ENCODE assay signal across 16 cellular contexts in the genomic region with DNA sequence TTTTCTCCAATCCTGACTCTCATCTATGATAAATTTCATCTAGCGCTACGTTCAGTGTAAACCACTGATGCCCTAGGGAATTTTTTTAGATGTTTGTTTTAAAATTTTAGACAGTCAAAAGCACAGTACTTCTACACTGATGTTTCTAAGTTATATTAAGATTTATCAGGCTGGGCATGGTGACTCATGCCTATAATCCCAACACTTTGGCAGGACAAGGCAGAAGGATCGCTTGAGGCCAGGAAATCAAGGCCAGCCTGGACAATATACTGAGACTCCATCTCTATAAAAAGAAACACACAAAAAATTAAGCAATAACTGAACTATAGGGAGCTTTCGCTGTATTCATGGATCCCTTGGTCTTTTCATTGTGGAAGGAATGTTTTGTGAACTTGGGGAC. TPM values are rescaled to one million over a fixed set of nuclear protein-coding genes. Genes with fewer than 3 reads are reported as not detected.
DNase-seq lines count a peak whose midpoint lies in the region; ATAC-seq and TF ChIP-seq lines count a peak whose summit lies in the region.
"Had no signal": no experiment of that assay in that cellular context is flagged by ENCODE, and none has a peak within 500 bp of the region (broad histone marks: within the 10 kb centered on the region; RNA-seq: fewer than 3 reads in every experiment).

No MANE protein-coding gene starts in this region.

- H3K4me1 ChIP-seq in aorta (ENCODE audit: control insufficient read depth in 1 of 2, insufficient read depth in 2 of 2, low read length in 2 of 2) (peaks cover 2 to 5% of the 10 kb centered on the region in 2 donors), OCI-LY7 (ENCODE audit: insufficient read depth, low read length, poor library complexity, severe bottlenecking) (no peaks in the 10 kb centered on the region)

- no peak overlapping the region for H3K4me2 ChIP-seq in OCI-LY7 (ENCODE audit: low read length)

- intact Hi-C loops in Right ventricle myocardium superior (cut with DNase I): no loop called here
- intact Hi-C loops in cardiac septum (cut with DNase I): no loop called here
- intact Hi-C loops in left ventricle myocardium superior (cut with micrococcal nuclease): no loop called here
- intact Hi-C loops in aorta (cut with DNase I): no loop called here
- intact Hi-C loops in OCI-LY7 (cut with micrococcal nuclease; ENCODE audit: unreplicated experiment): no loop called here

- no peak overlapping the region for H3K27ac ChIP-seq in aorta (ENCODE audit: low read depth in 1 of 2, low read length in 2 of 2)
- no peak overlapping the region for H3K27ac ChIP-seq in OCI-LY7 (ENCODE audit: low read depth, low read length, poor library complexity, severe bottlenecking)
- H3K27ac ChIP-seq: sigmoid colon, SK-N-MC had no signal

- H3K4me3 ChIP-seq in cardiac fibroblast (replicated peaks in 1 of 2; ENCODE audit: low read depth in 2 of 2, low read length in 2 of 2) (no peak overlapping the region), aorta (ENCODE audit: low read length in 2 of 2) (no peak overlapping the region), OCI-LY7 (ENCODE audit: low read depth, low read length, poor library complexity, severe bottlenecking) (no peak overlapping the region)
- H3K4me3 ChIP-seq: sigmoid colon, SK-N-MC had no signal

- H3K79me2 ChIP-seq in OCI-LY7 (ENCODE audit: insufficient read depth, low read depth, low read length): no peaks in the 10 kb centered on the region

- no TSS peak for BruUV-seq in OCI-LY7 (replicated peaks; lab: Mats Ljungman, UMichigan)

- TF ChIP-seq CTCF in cardiac fibroblast (IDR thresholded peaks at IDR 0.05; ENCODE audit: low read depth, low read length) (no peak), OCI-LY7 (conservative IDR thresholded peaks at IDR 0.05; ENCODE audit: low read length) (no peak)

- H3K9me2 ChIP-seq in OCI-LY7 (ENCODE audit: insufficient read depth, low read length): no peaks in the 10 kb centered on the region

- ATAC-seq in Right ventricle myocardium superior (ENCODE audit: poor library complexity): peak; percentile 62
- ATAC-seq in left ventricle myocardium superior: peak; percentile 90
- ATAC-seq in aorta (ENCODE audit: low FRiP score): peak; percentile 57
- no peak for ATAC-seq in GM18870 (IDR thresholded peaks at IDR 0.05; ENCODE audit: unreplicated experiment)
- ATAC-seq: CD8-positive, alpha-beta T cell; natural killer cell had no signal

- H2AFZ ChIP-seq in OCI-LY7 (ENCODE audit: low read length): no peak overlapping the region

- no peaks in the 10 kb centered on the region for H4K20me1 ChIP-seq in OCI-LY7 (ENCODE audit: insufficient read depth, low read length)

- DNase-seq in Right ventricle myocardium superior: no peak
- DNase-seq in cardiac septum (ENCODE audit: low spot score): no peak
- peak; percentile 26 to 60 for DNase-seq in cardiac fibroblast (ENCODE audit: low read depth in 2 of 2)
- no peak for DNase-seq in left ventricle myocardium superior
- peak in 1 of 2 donors; percentile 52 for DNase-seq in aorta
- DNase-seq in OCI-LY7 (ENCODE audit: low spot score): no peak
- DNase-seq in HPDE6-E6E7 (ENCODE audit: extremely low spot score): no peak
- DNase-seq: activated T-cell treated with anti-CD3 and anti-CD28 coated beads, Interleukin-2, amount 50 U/mL, for 48 hours; CD8-positive, alpha-beta T cell; GF-D8; natural killer cell; NCI-H1092 treated with DMSO at 0.1 percent for 48 hours; sigmoid colon; stimulated activated CD4-positive, alpha-beta T cell treated with anti-CD3 and anti-CD28 coated beads, Interleukin-4, amount 100 ng/mL, for 4 hours had no signal

- POLR2A ChIA-PET in OCI-LY7 (lab: Charles Lee): no interaction called here

- 2 to 8% methylated on average over 4 of the region's 4 CpGs for WGBS in aorta, 2 donors

- no peaks in the 10 kb centered on the region for H3K27me3 ChIP-seq in aorta (ENCODE audit: control insufficient read depth in 1 of 2, insufficient read depth in 2 of 2, low read length in 1 of 2)
- H3K27me3 ChIP-seq: sigmoid colon had no signal

- CTCF ChIA-PET in OCI-LY7 (lab: Charles Lee; ENCODE audit: unreplicated experiment): no interaction called here

- H3K9me3 ChIP-seq in aorta (ENCODE audit: control insufficient read depth, low read length) (no peaks in the 10 kb centered on the region), OCI-LY7 (ENCODE audit: low read length) (no peaks in the 10 kb centered on the region)
- H3K9me3 ChIP-seq: sigmoid colon had no signal

- peaks cover 0 to 1% of the 10 kb centered on the region in 2 donors for H3K36me3 ChIP-seq in aorta (ENCODE audit: control insufficient read depth in 1 of 2, insufficient read depth in 2 of 2, low read length in 1 of 2)
- H3K36me3 ChIP-seq in OCI-LY7 (ENCODE audit: insufficient read depth, low read length): no peaks in the 10 kb centered on the region
- H3K36me3 ChIP-seq: sigmoid colon had no signal

RNA-seq across cellular contexts. Expression of a gene that starts 50.6 kb away (rescaled TPM):
- total RNA-seq in Right ventricle myocardium superior (101 TPM), cardiac septum (164 TPM), left ventricle myocardium superior (111 TPM), aorta (10 to 100 TPM; 52.7 to 71.9 TPM), OCI-LY7 (2022) (34.0 and 35.2 TPM in 2 replicates)
- polyA plus RNA-seq in aorta: 10 to 100 TPM; 22.5 to 36.5 TPM
- 17.1 and 23.2 TPM in 2 replicates for total RNA-seq in OCI-LY7 (2014; rRNA removed; shearing (Covaris generic))

Comparison
In these comparisons a context has a peak if more than half of its experiments do, and no peak if none do; other contexts are left out.
1. DNase-seq: peak in cardiac fibroblast (2 of 2); none in Right ventricle myocardium superior (single experiment), cardiac septum (single experiment), left ventricle myocardium superior (single experiment), OCI-LY7 (single experiment) and HPDE6-E6E7 (single experiment).